In genomic region chrX:118062048-118062789, GRCh38 we compare ENCODE assay signal across 17 cellular contexts.
DNase-seq lines count a peak whose midpoint lies in the region; ATAC-seq and TF ChIP-seq lines count a peak whose summit lies in the region.
"Had no signal": no experiment of that assay in that cellular context is flagged by ENCODE, and none has a peak within 500 bp of the region (broad histone marks: within the 10 kb centered on the region; RNA-seq: fewer than 3 reads in every experiment).

No MANE protein-coding gene starts in this region.

- ATAC-seq in GM18861 (IDR thresholded peaks at IDR 0.05; ENCODE audit: unreplicated experiment): peak; percentile 39
- peak; percentile 45 for ATAC-seq in GM21576 (IDR thresholded peaks at IDR 0.05; ENCODE audit: unreplicated experiment)
- ATAC-seq in HG03103 (IDR thresholded peaks at IDR 0.05; ENCODE audit: low read depth, unreplicated experiment): peak; percentile 47
- ATAC-seq: left lung, sciatic nerve had no signal

- H3K79me2 ChIP-seq in OCI-LY3 (ENCODE audit: low read length): no peaks in the 10 kb centered on the region

- no peak for DNase-seq in activated T-cell treated with anti-CD3 and anti-CD28 coated beads, Interleukin-2, amount 50 U/mL, for 1 hour
- DNase-seq in SKM-1 treated with dmso at 0.1 percent for 144 hours (lab: John Stamatoyannopoulos, UW; ENCODE audit: unreplicated experiment): no peak
- DNase-seq in SW 1271 (lab: John Stamatoyannopoulos, UW): no peak
- DNase-seq in NCI-H1092 (lab: John Stamatoyannopoulos, UW): no peak
- DNase-seq: activated CD4-positive, alpha-beta memory T cell treated with anti-CD3 and anti-CD28 coated beads, Interleukin-2, amount 10 ng/mL, durations not matched to agents 7 days and 5 days; EL; left lung; NCI-H2171; PC-9 had no signal

- no peaks in the 10 kb centered on the region for H3K36me3 ChIP-seq in OCI-LY3 (replicated peaks; ENCODE audit: low read depth, low read length)
- H3K36me3 ChIP-seq: BLaER1, cardiac muscle cell, left lung, neural progenitor cell had no signal

- peaks cover 9% of the 10 kb centered on the region for H3K27me3 ChIP-seq in OCI-LY3 (ENCODE audit: low read depth, low read length)
- H3K27me3 ChIP-seq: BLaER1, cardiac muscle cell, left lung, neural progenitor cell had no signal

- no peak overlapping the region for H2AFZ ChIP-seq in OCI-LY3 (ENCODE audit: low read depth, low read length)
- H2AFZ ChIP-seq: neural progenitor cell, PC-9 had no signal

- TF ChIP-seq CTCF in OCI-LY3 (IDR thresholded peaks at IDR 0.05; ENCODE audit: low read depth, low read length): no peak

- H4K20me1 ChIP-seq in OCI-LY3 (ENCODE audit: insufficient read depth, low read length): no peaks in the 10 kb centered on the region
- H4K20me1 ChIP-seq: BLaER1 had no signal

- H3K4me1 ChIP-seq in OCI-LY3 (ENCODE audit: low read length): peaks cover 24% of the 10 kb centered on the region
- H3K4me1 ChIP-seq: BLaER1, left lung, neural progenitor cell had no signal

- no peak overlapping the region for H3K9ac ChIP-seq in OCI-LY3 (ENCODE audit: low read length)
- H3K9ac ChIP-seq: BLaER1, neural progenitor cell had no signal

- no peak overlapping the region for H3K4me3 ChIP-seq in OCI-LY3 (ENCODE audit: low read length)
- H3K4me3 ChIP-seq: BLaER1, cardiac muscle cell, left lung, neural progenitor cell, PC-9 had no signal

- peak overlapping the region; percentile 60 for H3K4me2 ChIP-seq in OCI-LY3 (ENCODE audit: low read length)
- H3K4me2 ChIP-seq: BLaER1, neural progenitor cell, PC-9 had no signal

- peak overlapping the region; percentile 22; the same call in 1 of the 2 replicates for H3K27ac ChIP-seq in OCI-LY3 (ENCODE audit: low read length)
- H3K27ac ChIP-seq: BLaER1, cardiac muscle cell, left lung, neural progenitor cell, PC-9 had no signal

- no peaks in the 10 kb centered on the region for H3K9me3 ChIP-seq in OCI-LY3 (ENCODE audit: insufficient read depth, low read length)
- H3K9me3 ChIP-seq: BLaER1, left lung had no signal
